9 cellular contexts compared by ENCODE assay signal in genomic region chr17:16304832-16305231, GRCh38. TPM values are rescaled to one million over a fixed set of nuclear protein-coding genes. Genes with fewer than 3 reads are reported as not detected.
DNase-seq lines count a peak whose midpoint lies in the region; ATAC-seq and TF ChIP-seq lines count a peak whose summit lies in the region.
"Had no signal": no experiment of that assay in that cellular context is flagged by ENCODE, and none has a peak within 500 bp of the region (broad histone marks: within the 10 kb centered on the region; RNA-seq: fewer than 3 reads in every experiment).

No MANE protein-coding gene starts in this region.

- H3K4me3 ChIP-seq in heart right ventricle (no peak overlapping the region), epithelial cell of esophagus (ENCODE audit: low read length) (no peak overlapping the region), upper lobe of right lung (no peak overlapping the region)
- H3K4me3 ChIP-seq: skin epidermis had no signal

- H3K27me3 ChIP-seq in heart right ventricle (no peaks in the 10 kb centered on the region), upper lobe of right lung (no peaks in the 10 kb centered on the region)

- peaks cover 0 to 57% (median 0%) of the 10 kb centered on the region in 9 donors for H3K36me3 ChIP-seq in heart right ventricle
- H3K36me3 ChIP-seq in upper lobe of right lung: no peaks in the 10 kb centered on the region

- TF ChIP-seq CTCF in heart right ventricle (IDR thresholded peaks at IDR 0.05) (peak in 6 of 9 donors; percentile 10 to 44 (median 16)), epithelial cell of esophagus (IDR thresholded peaks at IDR 0.05; ENCODE audit: insufficient read depth, low read depth, low read length, missing control alignments) (peak; percentile 46), upper lobe of right lung (IDR thresholded peaks at IDR 0.05) (no peak)

- DNase-seq in heart right ventricle: no peak
- DNase-seq in Right ventricle myocardium superior: no peak
- peak; percentile 27 for DNase-seq in NCI-H748 treated with DMSO at 0.1 percent for 48 hours (lab: John Stamatoyannopoulos, UW)
- peak; percentile 24 for DNase-seq in epithelial cell of esophagus (ENCODE audit: low read depth)
- DNase-seq in upper lobe of right lung: no peak
- no peak for DNase-seq in OCI-M2 (lab: John Stamatoyannopoulos, UW; ENCODE audit: unreplicated experiment)
- no peak for DNase-seq in mucosa of gallbladder (ENCODE audit: low spot score)

- H3K4me1 ChIP-seq in heart right ventricle (no peaks in the 10 kb centered on the region), upper lobe of right lung (no peaks in the 10 kb centered on the region)

- 74 to 82% methylated on average over 3 of the region's 3 CpGs for WGBS in heart right ventricle, 2 donors

- H3K27ac ChIP-seq in heart right ventricle (no peak overlapping the region), upper lobe of right lung (no peak overlapping the region)
- H3K27ac ChIP-seq: skin epidermis had no signal

- ATAC-seq in heart right ventricle: no peak
- no peak for ATAC-seq in Right ventricle myocardium superior (ENCODE audit: poor library complexity)
- ATAC-seq in upper lobe of right lung: peak; percentile 41
- ATAC-seq in HG02938 (IDR thresholded peaks at IDR 0.05; ENCODE audit: unreplicated experiment): no peak

- intact Hi-C loops in heart right ventricle (cut with DNase I): no loop called here
- intact Hi-C loops in Right ventricle myocardium superior (cut with DNase I): no loop called here
- intact Hi-C loops in upper lobe of right lung (cut with DNase I): no loop called here

- H3K9me3 ChIP-seq in heart right ventricle: no peaks in the 10 kb centered on the region
- H3K9me3 ChIP-seq in upper lobe of right lung: no peaks in the 10 kb centered on the region

RNA-seq across cellular contexts. Expression of gene CENPV, which starts 48.4 kb away (rescaled TPM):
- 10 to 100 TPM in 6 of 10 donors, 1 to 10 TPM in 4; 6.4 to 20.5 (median 11.9) TPM for total RNA-seq in heart right ventricle
- polyA plus RNA-seq in heart right ventricle: 10 to 100 TPM in 1 of 2 donors, 1 to 10 TPM in 1; 8.9 to 21.8 TPM
- total RNA-seq in Right ventricle myocardium superior: 11.9 TPM
- total RNA-seq in upper lobe of right lung: 10.4 TPM
- total RNA-seq in mucosa of gallbladder: 37.8 TPM

Comparison
In these comparisons a context has a peak if more than half of its experiments do, and no peak if none do; other contexts are left out.
1. DNase-seq: peak in NCI-H748 treated with DMSO at 0.1 percent for 48 hours (single experiment) and epithelial cell of esophagus (single experiment); none in heart right ventricle (0 of 2), Right ventricle myocardium superior (single experiment), upper lobe of right lung (single experiment), OCI-M2 (single experiment) and mucosa of gallbladder (single experiment).